22 cellular contexts compared by ENCODE assay signal in genomic region chr3:113673593-113673992, GRCh38. TPM values are rescaled to one million over a fixed set of nuclear protein-coding genes. Genes with fewer than 3 reads are reported as not detected.
DNase-seq lines count a peak whose midpoint lies in the region; ATAC-seq, FAIRE-seq and TF ChIP-seq lines count a peak whose summit lies in the region.
"Had no signal": no experiment of that assay in that cellular context is flagged by ENCODE, and none has a peak within 500 bp of the region (broad histone marks: within the 10 kb centered on the region; RNA-seq: fewer than 3 reads in every experiment).

No MANE protein-coding gene starts in this region.

- no peak overlapping the region for H3K4me3 Mint-ChIP-seq in naive B cell
- H3K4me3 Mint-ChIP-seq: CD4-positive, alpha-beta T cell had no signal

- H3K9me3 Mint-ChIP-seq in naive B cell = peaks cover 0 to 14% (median 5%) of the 10 kb centered on the region in 7 donors
- H3K9me3 Mint-ChIP-seq: CD4-positive, alpha-beta T cell had no signal

- TF ChIP-seq CTCF in VCaP (conservative IDR thresholded peaks at IDR 0.05) (no peak), RWPE1 (conservative IDR thresholded peaks at IDR 0.05; ENCODE audit: low read depth) (no peak)

- DNase-seq in NCI-H2107 treated with DMSO at 0.1 percent for 48 hours (lab: John Stamatoyannopoulos, UW; ENCODE audit: unreplicated experiment) = peak; percentile 45
- no peak for DNase-seq in NCI-H2107 (lab: John Stamatoyannopoulos, UW)
- no peak for DNase-seq in GM19239 (ENCODE audit: insufficient read length, low spot score)
- no peak for DNase-seq in naive B cell
- DNase-seq in central memory CD4-positive, alpha-beta T cell = no peak
- no peak for DNase-seq in RWPE1 (ENCODE audit: low spot score)
- DNase-seq: CD4-positive, alpha-beta T cell; GM23248; H7; Kasumi-1; NCI-H1417; NCI-H187 treated with DMSO at 0.1 percent for 48 hours; NCI-H524; NCI-H774; PC-9; Right ventricle myocardium superior had no signal

- no peaks in the 10 kb centered on the region for H3K27me3 Mint-ChIP-seq in naive B cell
- H3K27me3 Mint-ChIP-seq: CD4-positive, alpha-beta T cell had no signal

- CTCF ChIA-PET in RWPE1 (lab: Yijun Ruan, JAX) = interaction anchor here (0.6 to 0.7 kb wide), 2 partner anchors 159 to 1043 kb away, joined by 3 read pairs; no protein-coding TSS in a partner anchor

- peaks cover 34 to 81% (median 56%) of the 10 kb centered on the region in 3 donors for H3K4me1 Mint-ChIP-seq in naive B cell

- ATAC-seq in naive B cell (ENCODE audit: low read depth in 2 of 2) (peak in 1 of 2 donors; percentile 29), GM21619 (IDR thresholded peaks at IDR 0.05; ENCODE audit: unreplicated experiment) (no peak)
- ATAC-seq: K562 had no signal

- POLR2A ChIA-PET in RWPE1 (lab: Yijun Ruan, JAX; ENCODE audit: low non-redundant PET) = no interaction called here

- H3K36me3 Mint-ChIP-seq in naive B cell = peaks cover 36 to 49% of the 10 kb centered on the region in 2 donors

- H3K27ac ChIP-seq in VCaP = peak overlapping the region; percentile 40
- no peak overlapping the region for H3K27ac ChIP-seq in RWPE1
- H3K27ac ChIP-seq: BLaER1 treated with 17β-estradiol and CSF1 and Interleukin-3, amounts not matched to agents 10 nM and 100 nM; GM23248; PC-9; SJSA1 had no signal

- H3K27ac Mint-ChIP-seq in naive B cell = peak overlapping the region; percentile 10 to 75 (median 34)
- H3K27ac Mint-ChIP-seq: CD4-positive, alpha-beta T cell had no signal

- FAIRE-seq in GM19239 (lab: Jason Lieb, UNC) = peak; percentile 11
- FAIRE-seq: D721Med, K562 had no signal

RNA-seq across cellular contexts. Expression of gene USF3, which starts 22.8 kb away (rescaled TPM):
- polyA plus RNA-seq in naive B cell (ENCODE audit: low read depth in 6 of 6) = 10 to 100 TPM in 5 of 6 donors, 1 to 10 TPM in 1; 9.3 to 19.3 (median 12.7) TPM
